In genomic region chr5:71601222-71602026, GRCh38 we compare ENCODE assay signal across 8 cellular contexts. TPM values are rescaled to one million over a fixed set of nuclear protein-coding genes. Genes with fewer than 3 reads are reported as not detected.
A peak's percentile ranks its signal among the peaks of the same experiment; 100 is the strongest.
DNase-seq lines count a peak whose midpoint lies in the region; ATAC-seq, FAIRE-seq and TF ChIP-seq lines count a peak whose summit lies in the region.

No MANE protein-coding gene starts in this region.

- H3K9me3 Mint-ChIP-seq in CD4-positive, alpha-beta memory T cell = no peaks in the 10 kb centered on the region

- H3K27ac ChIP-seq in CD4-positive, alpha-beta memory T cell (ENCODE audit: low read depth, low read length) = peak overlapping the region; percentile 53
- H3K27ac ChIP-seq in sigmoid colon = peak overlapping the region in 3 of 4 donors; percentile 7 to 58 (median 20)

- H3K9me3 ChIP-seq in CD4-positive, alpha-beta memory T cell (ENCODE audit: control insufficient read depth in 1 of 2, low read length in 2 of 2) = no peaks in the 10 kb centered on the region
- no peaks in the 10 kb centered on the region for H3K9me3 ChIP-seq in sigmoid colon

- POLR2A ChIA-PET in CD4-positive, alpha-beta memory T cell (lab: Charles Lee; ENCODE audit: partially characterized antibody) = interaction anchor here (0.6 to 2.8 kb wide), 7 partner anchors 9 to 146 kb away, joined by 3 to 52 read pairs (median 5); partner anchors contain the start of genes BDP1 and MCCC2

- DNase-seq in CD4-positive, alpha-beta memory T cell = peak; percentile 58 to 91 (median 64)
- DNase-seq in GM19239 (ENCODE audit: insufficient read length, low spot score) (peak; percentile 47), SHP77 treated with DMSO at 0.1 percent for 48 hours (lab: John Stamatoyannopoulos, UW) (peak; percentile 3), germinal center (ENCODE audit: low spot score) (peak; percentile 66), sigmoid colon (no peak), NCI-H187 (lab: John Stamatoyannopoulos, UW) (no peak)
- peak; percentile 66 for DNase-seq in activated effector memory CD4-positive, alpha-beta T cell treated with Interleukin-2 at 50 U/mL for 16 hours

- no peaks in the 10 kb centered on the region for H3K27me3 Mint-ChIP-seq in CD4-positive, alpha-beta memory T cell

- TF ChIP-seq POLR2A in sigmoid colon (IDR thresholded peaks at IDR 0.05) = no peak

- CTCF ChIA-PET in CD4-positive, alpha-beta memory T cell (lab: Charles Lee; ENCODE audit: partially characterized antibody) = interaction anchor here (0.6 to 4.6 kb wide), 29 partner anchors 9 to 719 kb away, joined by 3 to 32 read pairs (median 4); partner anchors contain the start of genes BDP1, MCCC2, MRPS27 and PTCD2

- peaks cover 30% of the 10 kb centered on the region for H3K4me1 ChIP-seq in CD4-positive, alpha-beta memory T cell (ENCODE audit: insufficient read depth, low read length)
- H3K4me1 ChIP-seq in sigmoid colon = peaks cover 0 to 15% (median 10%) of the 10 kb centered on the region in 4 donors

- peak overlapping the region in 7 of 8 donors; percentile 17 to 73 (median 43) for H3K4me3 Mint-ChIP-seq in CD4-positive, alpha-beta memory T cell

- peak overlapping the region; percentile 54 to 91 (median 87) for H3K27ac Mint-ChIP-seq in CD4-positive, alpha-beta memory T cell

- peak; percentile 88 for FAIRE-seq in GM19239 (lab: Jason Lieb, UNC)

- H3K4me3 ChIP-seq in CD4-positive, alpha-beta memory T cell (ENCODE audit: low read length in 2 of 2) = no peak overlapping the region
- H3K4me3 ChIP-seq in sigmoid colon = no peak overlapping the region

- peak in 3 of 4 experiments; percentile 24 to 48 (median 32) for TF ChIP-seq CTCF in sigmoid colon (IDR thresholded peaks at IDR 0.05)

- WGBS in sigmoid colon, 2 donors = 16 to 49% methylated on average over 6 of the region's 6 CpGs

- H3K4me1 Mint-ChIP-seq in CD4-positive, alpha-beta memory T cell = peaks cover 20 to 33% (median 25%) of the 10 kb centered on the region in 4 donors

- ATAC-seq in HG03342 (IDR thresholded peaks at IDR 0.05; ENCODE audit: unreplicated experiment) = peak; percentile 88

- H3K36me3 Mint-ChIP-seq in CD4-positive, alpha-beta memory T cell = peaks cover 49 to 53% of the 10 kb centered on the region in 2 donors

- no peak for TF ChIP-seq EP300 in sigmoid colon (IDR thresholded peaks at IDR 0.05)

- H3K36me3 ChIP-seq in CD4-positive, alpha-beta memory T cell (ENCODE audit: insufficient read depth, low read length) = peaks cover 44% of the 10 kb centered on the region
- peaks cover 0 to 66% (median 14%) of the 10 kb centered on the region in 4 donors for H3K36me3 ChIP-seq in sigmoid colon

- intact Hi-C loops in CD4-positive, alpha-beta memory T cell (cut with micrococcal nuclease) = loop anchor here (1.0 to 5.0 kb wide), 5 partner anchors 14 to 1356 kb away; partner anchors contain the start of genes BDP1, FCHO2 and MCCC2
- intact Hi-C loops in sigmoid colon (cut with DNase I) = no loop called here

- H3K27me3 ChIP-seq in CD4-positive, alpha-beta memory T cell (ENCODE audit: insufficient read depth, low read length) = no peaks in the 10 kb centered on the region
- H3K27me3 ChIP-seq in sigmoid colon = no peaks in the 10 kb centered on the region

RNA-seq across cellular contexts. Expression of gene MCCC2, which starts 14.3 kb away (rescaled TPM):
- total RNA-seq in CD4-positive, alpha-beta memory T cell = 10 to 100 TPM; 31.1 to 31.9 TPM
- polyA plus RNA-seq in CD4-positive, alpha-beta memory T cell = 10 to 100 TPM; 28.1 to 31.7 TPM
- 10 to 100 TPM; 17.6 to 23.8 (median 19.5) TPM for total RNA-seq in sigmoid colon
- polyA plus RNA-seq in sigmoid colon = 10 to 100 TPM; 38.8 to 44.2 (median 43.8) TPM

Comparison
In these comparisons a context has a peak if more than half of its experiments do, and no peak if none do; other contexts are left out.
1. DNase-seq: peak in CD4-positive, alpha-beta memory T cell (5 of 5), GM19239 (single experiment), SHP77 treated with DMSO at 0.1 percent for 48 hours (single experiment), activated effector memory CD4-positive, alpha-beta T cell treated with Interleukin-2 at 50 U/mL for 16 hours (single experiment) and germinal center (single experiment); none in sigmoid colon (single experiment) and NCI-H187 (0 of 2).